ENCODE assay signal across 10 cellular contexts in the genomic region with DNA sequence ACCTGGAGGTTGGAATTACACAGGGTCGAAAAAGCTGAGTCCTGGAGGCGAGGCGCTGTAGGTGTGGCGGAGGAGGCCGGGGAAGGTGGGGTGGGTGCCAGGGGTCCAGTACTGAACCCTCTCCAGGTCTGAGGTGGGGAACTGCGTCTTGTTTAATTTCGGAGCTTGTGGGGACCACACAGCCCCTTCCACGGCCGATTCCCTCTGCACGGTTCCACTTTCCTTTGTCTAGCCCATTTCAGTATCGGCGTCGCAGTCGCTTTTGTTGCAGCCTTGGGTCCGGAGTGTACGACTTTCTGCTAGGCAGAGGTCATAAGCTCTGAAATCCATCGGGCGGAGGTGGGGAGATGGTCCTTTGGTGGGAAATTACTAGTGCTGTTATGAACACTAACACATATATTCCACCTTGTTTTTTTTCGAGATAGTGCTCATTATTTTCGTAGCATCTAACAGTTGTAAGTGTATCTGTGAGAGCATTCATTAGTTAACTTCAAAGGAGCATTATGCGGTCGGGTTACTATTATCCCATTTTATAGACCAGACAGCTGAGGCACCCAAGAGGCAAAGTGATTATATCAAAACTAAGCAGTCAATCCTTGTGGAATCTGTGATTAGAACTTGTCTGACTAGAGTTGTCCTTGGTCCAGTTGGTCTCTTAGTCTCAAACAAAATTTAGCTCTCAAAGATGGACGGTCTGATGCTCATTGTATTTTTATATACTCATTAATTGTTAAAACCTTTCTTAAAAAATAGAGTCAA. TPM values are rescaled to one million over a fixed set of nuclear protein-coding genes. Genes with fewer than 3 reads are reported as not detected.
DNase-seq lines count a peak whose midpoint lies in the region; ATAC-seq, FAIRE-seq and TF ChIP-seq lines count a peak whose summit lies in the region.
"Had no signal": no experiment of that assay in that cellular context is flagged by ENCODE, and none has a peak within 500 bp of the region (broad histone marks: within the 10 kb centered on the region; RNA-seq: fewer than 3 reads in every experiment).

No MANE protein-coding gene starts in this region.

- peak overlapping the region; percentile 59 for H3K9ac ChIP-seq in HUES48 (ENCODE audit: low read depth, low read length)
- H3K9ac ChIP-seq in endothelial cell of umbilical vein (replicated peaks; ENCODE audit: extremely low read depth, insufficient read depth, low read length) = peak overlapping the region; percentile 61

- CTCF ChIA-PET in endothelial cell of umbilical vein (lab: Charles Lee) = interaction anchor here (1.2 to 2.1 kb wide), 4 partner anchors 10 to 63 kb away, joined by 3 to 10 read pairs (median 3); no protein-coding TSS in a partner anchor

- DNase-seq in Ammon's horn (ENCODE audit: low spot score) (peak; percentile 25), endothelial cell of umbilical vein (ENCODE audit: low read depth, low spot score) (peak; percentile 29), SHP77 (lab: John Stamatoyannopoulos, UW) (no peak), NCI-H2196 treated with DMSO at 0.1 percent for 48 hours (lab: John Stamatoyannopoulos, UW; ENCODE audit: unreplicated experiment) (no peak)
- DNase-seq in stimulated activated CD8-positive, alpha-beta memory T cell treated with anti-CD3 and anti-CD28 coated beads, Interleukin-4, amount 100 ng/mL, for 48 hours = no peak
- DNase-seq: activated T-cell treated with anti-CD3 and anti-CD28 coated beads, Interleukin-2, amount 50 U/mL, for 4 hours had no signal

- BruUV-seq in endothelial cell of umbilical vein (replicated peaks; lab: Mats Ljungman, UMichigan) = no TSS peak

- H3K9me3 ChIP-seq in HUES48 (ENCODE audit: control insufficient read depth, insufficient read depth, low read length) (no peaks in the 10 kb centered on the region), endothelial cell of umbilical vein (replicated peaks; ENCODE audit: control insufficient read depth, insufficient read depth, low read length) (no peaks in the 10 kb centered on the region), muscle layer of duodenum (ENCODE audit: control insufficient read depth in 1 of 2, low read length in 2 of 2) (no peaks in the 10 kb centered on the region)

- peak overlapping the region; percentile 86 for H3K4me3 ChIP-seq in HUES48 (ENCODE audit: low read depth, low read length)
- H3K4me3 ChIP-seq in endothelial cell of umbilical vein (replicated peaks in 1 of 3; ENCODE audit: insufficient read depth in 1 of 3, low read depth in 1 of 3, low read length in 3 of 3) = peak overlapping the region; percentile 67 to 88 (median 77)
- H3K4me3 ChIP-seq in muscle layer of duodenum (ENCODE audit: low read depth in 1 of 2, low read length in 2 of 2) = peak overlapping the region; percentile 74 to 86

- H3K27me3 ChIP-seq in HUES48 (ENCODE audit: control insufficient read depth, insufficient read depth, low read length) (peaks cover 26% of the 10 kb centered on the region), endothelial cell of umbilical vein (ENCODE audit: control insufficient read depth in 2 of 2, insufficient read depth in 2 of 2, low read length in 2 of 2) (peaks cover 13 to 18% of the 10 kb centered on the region in 2 experiments), muscle layer of duodenum (ENCODE audit: low read depth, low read length) (no peaks in the 10 kb centered on the region)

- TF ChIP-seq CTCF in endothelial cell of umbilical vein (IDR thresholded peaks at IDR 0.05; ENCODE audit: extremely low read depth in 1 of 2, insufficient read depth in 1 of 2, low read depth in 1 of 2, low read length in 2 of 2) = no peak

- POLR2A ChIA-PET in endothelial cell of umbilical vein (lab: Charles Lee) = no interaction called here

- dilution Hi-C loops in endothelial cell of umbilical vein (cut with MboI; ENCODE audit: extremely low pct_ligation_motif_present, low sequenced_read_pairs) = no loop called here

- peaks cover 4% of the 10 kb centered on the region; the same call in 1 of the 2 replicates for H3K4me1 ChIP-seq in HUES48 (ENCODE audit: control insufficient read depth, insufficient read depth, low read length)
- peaks cover 6% of the 10 kb centered on the region for H3K4me1 ChIP-seq in endothelial cell of umbilical vein (ENCODE audit: control insufficient read depth, extremely low read depth, insufficient read depth, low read length)
- peaks cover 0 to 3% of the 10 kb centered on the region in 2 donors for H3K4me1 ChIP-seq in muscle layer of duodenum (ENCODE audit: control insufficient read depth in 1 of 2, insufficient read depth in 2 of 2, low read length in 2 of 2)

- no peak overlapping the region for H3K27ac ChIP-seq in HUES48 (ENCODE audit: low read depth, low read length)
- H3K27ac ChIP-seq in endothelial cell of umbilical vein (ENCODE audit: insufficient read depth, low read depth, low read length) = no peak overlapping the region
- peak overlapping the region; percentile 19 for H3K27ac ChIP-seq in muscle layer of duodenum (ENCODE audit: low read length)

- no peaks in the 10 kb centered on the region for H3K36me3 ChIP-seq in HUES48 (ENCODE audit: control insufficient read depth, insufficient read depth, low read length)
- no peaks in the 10 kb centered on the region for H3K36me3 ChIP-seq in endothelial cell of umbilical vein (ENCODE audit: control insufficient read depth in 2 of 2, extremely low read depth in 1 of 2, insufficient read depth in 2 of 2, low read length in 2 of 2)
- no peaks in the 10 kb centered on the region for H3K36me3 ChIP-seq in muscle layer of duodenum (ENCODE audit: control insufficient read depth in 1 of 2, insufficient read depth in 2 of 2, low read length in 2 of 2)

- no peak for FAIRE-seq in endothelial cell of umbilical vein (lab: Jason Lieb, UNC)
- FAIRE-seq: GM18507 had no signal

- intact Hi-C loops in endothelial cell of umbilical vein (cut with micrococcal nuclease) = no loop called here

- TF ChIP-seq POLR2A in endothelial cell of umbilical vein (IDR thresholded peaks at IDR 0.05; ENCODE audit: low read depth, low read length) = no peak

- H4K20me1 ChIP-seq in endothelial cell of umbilical vein (replicated peaks; ENCODE audit: control insufficient read depth, extremely low read depth, insufficient read depth, low read length) = no peaks in the 10 kb centered on the region

- no peaks in the 10 kb centered on the region for H3K79me2 ChIP-seq in endothelial cell of umbilical vein (ENCODE audit: control insufficient read depth, insufficient read depth, low read length)

- no peaks in the 10 kb centered on the region for H3K9me1 ChIP-seq in endothelial cell of umbilical vein (replicated peaks; ENCODE audit: control insufficient read depth, extremely low read depth, insufficient read depth, low read length)

- H3K4me2 ChIP-seq in endothelial cell of umbilical vein (ENCODE audit: insufficient read depth, low read length) = peak overlapping the region; percentile 81

- no peak for ATAC-seq in GM18873 (IDR thresholded peaks at IDR 0.05; ENCODE audit: low FRiP score, unreplicated experiment)

- peak overlapping the region; percentile 84 for H2AFZ ChIP-seq in endothelial cell of umbilical vein (ENCODE audit: low read depth, low read length)

TF ChIP-seq in endothelial cell of umbilical vein, 7 proteins besides CTCF, POLR2A, EP300 and RAD21:
- TF ChIP-seq FOS (IDR thresholded peaks at IDR 0.05; ENCODE audit: borderline replicate concordance, insufficient read depth, low read length) = no peak
- TF ChIP-seq EZH2 (IDR thresholded peaks at IDR 0.05; ENCODE audit: borderline replicate concordance, low read depth, low read length, severe bottlenecking) = no peak
- no peak for TF ChIP-seq JUN (IDR thresholded peaks at IDR 0.05; ENCODE audit: borderline replicate concordance, insufficient read depth, insufficient read length, low read depth)
- TF ChIP-seq POLR2AphosphoS5 (IDR thresholded peaks at IDR 0.05; ENCODE audit: insufficient read depth, low read depth, low read length) = no peak
- TF ChIP-seq, protein P1, sequence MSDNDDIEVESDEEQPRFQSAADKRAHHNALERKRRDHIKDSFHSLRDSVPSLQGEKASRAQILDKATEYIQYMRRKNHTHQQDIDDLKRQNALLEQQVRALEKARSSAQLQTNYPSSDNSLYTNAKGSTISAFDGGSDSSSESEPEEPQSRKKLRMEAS (IDR thresholded peaks at IDR 0.05; ENCODE audit: insufficient read depth, insufficient read length) = no peak
- no peak for TF ChIP-seq MYC (IDR thresholded peaks at IDR 0.05; ENCODE audit: low read depth, low read length)
- TF ChIP-seq GATA2 (IDR thresholded peaks at IDR 0.05; ENCODE audit: insufficient read depth, insufficient read length, low read depth, low read length) = no peak
TF ChIP-seq in endothelial cell of umbilical vein: peak in this region for 0.

RNA-seq across cellular contexts. Expression of gene RNF180, which starts 0.7 kb away (rescaled TPM):
- 3.4 and 5.6 TPM in 2 replicates for total RNA-seq in endothelial cell of umbilical vein
- polyA plus RNA-seq in endothelial cell of umbilical vein = 0.62 and 0.65 TPM in 2 replicates
- polyA plus RNA-seq in endothelial cell of umbilical vein (2011; cell fraction: cytosol; rRNA removed) = 0.72 and 0.80 TPM in 2 replicates
- polyA plus RNA-seq in endothelial cell of umbilical vein (2011; cell fraction: nucleus; rRNA removed) = 2.4 and 2.8 TPM in 2 replicates
- 0.56 and 0.64 TPM in 2 replicates for polyA plus RNA-seq in endothelial cell of umbilical vein (2012)
- 3.4 and 5.2 TPM in 2 replicates for polyA minus RNA-seq in endothelial cell of umbilical vein
- polyA minus RNA-seq in endothelial cell of umbilical vein (2011; cell fraction: cytosol; rRNA and poly(A)+ RNA removed) = not detected
- 6.1 and 7.7 TPM in 2 replicates for polyA minus RNA-seq in endothelial cell of umbilical vein (2011; cell fraction: nucleus; rRNA and poly(A)+ RNA removed)
- total RNA-seq: activated T-cell treated with anti-CD3 and anti-CD28 coated beads, Interleukin-2, amount 50 U/mL, for 4 hours had no signal

Comparison
In these comparisons a context has a peak if more than half of its experiments do, and no peak if none do; other contexts are left out.
1. DNase-seq: peak in Ammon's horn (single experiment) and endothelial cell of umbilical vein (single experiment); none in SHP77 (0 of 2), NCI-H2196 treated with DMSO at 0.1 percent for 48 hours (single experiment) and stimulated activated CD8-positive, alpha-beta memory T cell treated with anti-CD3 and anti-CD28 coated beads, Interleukin-4, amount 100 ng/mL, for 48 hours (single experiment).
2. Peak in every context shown above with its lines, with median percentiles within 50 percentile points of each other: H3K4me3 ChIP-seq.